ENCODE assay signal across 17 cellular contexts in the genomic region with DNA sequence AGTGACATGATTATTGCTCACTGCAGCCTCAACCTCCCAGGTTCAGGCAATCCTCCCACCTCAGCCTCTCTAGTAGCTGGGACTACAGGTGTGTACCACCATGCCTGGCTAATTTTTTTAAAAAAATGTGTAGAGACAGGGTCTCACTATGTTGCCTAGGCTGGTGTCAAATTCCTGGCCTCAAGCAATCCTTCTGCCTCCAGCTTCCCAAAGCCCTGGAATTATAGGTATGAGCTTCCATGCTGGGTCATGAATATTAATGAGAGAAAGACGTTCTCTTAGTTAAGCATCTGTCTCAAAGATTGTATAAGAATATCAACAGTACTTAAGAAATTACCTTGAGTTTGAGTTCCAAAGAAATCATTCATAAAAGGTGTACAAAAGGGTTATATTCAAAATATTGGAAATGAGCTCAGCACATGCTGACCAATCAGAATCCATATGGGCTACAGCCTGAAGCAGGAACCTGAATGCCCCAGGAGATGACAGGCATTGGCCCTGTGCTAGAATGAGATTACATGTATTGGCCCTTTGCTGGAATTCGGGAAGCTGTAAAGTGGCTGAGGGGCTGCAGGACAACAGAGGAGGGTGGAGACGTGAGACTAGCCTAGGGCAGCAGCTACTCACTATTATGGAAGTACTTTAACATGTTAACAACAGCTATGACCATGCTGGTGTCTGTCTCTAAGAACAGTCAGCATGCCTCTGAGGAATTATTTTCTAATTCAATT.
"Had no signal": no experiment of that assay in that cellular context is flagged by ENCODE, and none has a peak within 500 bp of the region (broad histone marks: within the 10 kb centered on the region; RNA-seq: fewer than 3 reads in every experiment).

No MANE protein-coding gene starts in this region.

- H3K27ac Mint-ChIP-seq: naive thymus-derived CD8-positive, alpha-beta T cell had no signal

- H3K27me3 ChIP-seq: dorsolateral prefrontal cortex, neutrophil, stomach, transverse colon had no signal

- H3K4me3 ChIP-seq: dorsolateral prefrontal cortex, lung, psoas muscle, stomach, thoracic aorta, transverse colon had no signal

- H3K27me3 Mint-ChIP-seq: naive thymus-derived CD8-positive, alpha-beta T cell had no signal

- DNase-seq: cortex of kidney; dorsolateral prefrontal cortex; effector CD8-positive, alpha-beta T cell; left colon; left ventricle myocardium superior; naive thymus-derived CD8-positive, alpha-beta T cell; psoas muscle; retina; stimulated activated naive CD4-positive, alpha-beta T cell; stomach; substantia nigra; transverse colon had no signal

- H3K4me3 Mint-ChIP-seq: naive thymus-derived CD8-positive, alpha-beta T cell had no signal

- H3K9me3 ChIP-seq: neutrophil, psoas muscle, thoracic aorta, transverse colon had no signal

- H3K36me3 Mint-ChIP-seq: naive thymus-derived CD8-positive, alpha-beta T cell had no signal

- ATAC-seq: esophagus mucosa; left colon; left ventricle myocardium superior; naive thymus-derived CD8-positive, alpha-beta T cell; psoas muscle; sciatic nerve had no signal

- H3K27ac ChIP-seq: dorsolateral prefrontal cortex, neutrophil, psoas muscle, stomach, thoracic aorta, transverse colon had no signal

- H3K36me3 ChIP-seq: neutrophil, stomach, thoracic aorta, transverse colon had no signal

- H3K4me1 ChIP-seq: psoas muscle, stomach, transverse colon had no signal
